In genomic region chr17:7687072-7687907, GRCh38 we compare ENCODE assay signal across 8 cellular contexts. TPM values are rescaled to one million over a fixed set of nuclear protein-coding genes. Genes with fewer than 3 reads are reported as not detected.
A peak's percentile ranks its signal among the peaks of the same experiment; 100 is the strongest.
DNase-seq lines count a peak whose midpoint lies in the region; ATAC-seq, FAIRE-seq and TF ChIP-seq lines count a peak whose summit lies in the region.

Gene TP53, minus strand, starts transcription at chr17:7687490. Its CDS starts 10,896 bp downstream, at chr17:7676594.

- no peaks in the 10 kb centered on the region for H3K9me3 ChIP-seq in left lung

- H3K4me1 ChIP-seq in left lung, result peaks cover 19 to 32% of the 10 kb centered on the region in 2 donors

- peak; percentile 92 for FAIRE-seq in G401.6 (lab: Jason Lieb, UNC)

- intact Hi-C loops in left lung (cut with DNase I), result loop anchor here in 1 of 2 donors (10.0 kb wide), 1 partner anchor 52 kb away; the partner anchor contains the start of gene SHBG

- ATAC-seq in HG03571 (IDR thresholded peaks at IDR 0.05; ENCODE audit: unreplicated experiment) (peak; percentile 22), left lung (peak; percentile 74), HG03457 (IDR thresholded peaks at IDR 0.05; ENCODE audit: unreplicated experiment) (no peak)

- peak within 1 kb of the TSS; percentile 97 to 98 for H3K27ac ChIP-seq in left lung

- H3K4me3 ChIP-seq in left lung, result peak within 1 kb of the TSS; percentile 94 to 96

- H3K27me3 ChIP-seq in left lung, result no peaks in the 10 kb centered on the region

- peak; percentile 60 for DNase-seq in NCI-H774 (lab: John Stamatoyannopoulos, UW)
- peak; percentile 74 to 87 for DNase-seq in activated CD4-positive, alpha-beta T cell treated with anti-CD3 and anti-CD28 coated beads, Interleukin-2, amount 50 U/mL, for 24 hours (ENCODE audit: low read depth in 1 of 2, low spot score in 1 of 2)
- peak; percentile 93 for DNase-seq in dermis blood vessel endothelial cell
- peak; percentile 89 to 93 for DNase-seq in left lung
- peak; percentile 82 to 90 for DNase-seq in stimulated activated CD4-positive, alpha-beta T cell treated with anti-CD3 and anti-CD28 coated beads, Interleukin-2, amount 100 ng/mL, for 24 hours

- peaks cover 0 to 16% of the 10 kb centered on the region in 2 donors for H3K36me3 ChIP-seq in left lung

- TF ChIP-seq CTCF in left lung (IDR thresholded peaks at IDR 0.05), result no peak

RNA-seq across cellular contexts. Expression of gene TP53, which starts in this region (rescaled TPM):
- total RNA-seq in dermis blood vessel endothelial cell (36.1 and 69.7 TPM in 2 replicates), left lung (10 to 100 TPM; 50.9 to 54.3 TPM)
